13 cellular contexts compared by ENCODE assay signal in genomic region chr3:72473156-72473555, GRCh38. TPM values are rescaled to one million over a fixed set of nuclear protein-coding genes. Genes with fewer than 3 reads are reported as not detected.
DNase-seq lines count a peak whose midpoint lies in the region; ATAC-seq, FAIRE-seq and TF ChIP-seq lines count a peak whose summit lies in the region.
"Had no signal": no experiment of that assay in that cellular context is flagged by ENCODE, and none has a peak within 500 bp of the region (broad histone marks: within the 10 kb centered on the region; RNA-seq: fewer than 3 reads in every experiment).

No MANE protein-coding gene starts in this region.

- peak; percentile 67 for ATAC-seq in GM19043 (IDR thresholded peaks at IDR 0.05; ENCODE audit: low read depth, unreplicated experiment)
- ATAC-seq in HG02610 (IDR thresholded peaks at IDR 0.05; ENCODE audit: unreplicated experiment), result peak; percentile 93
- ATAC-seq in HG03378 (IDR thresholded peaks at IDR 0.05; ENCODE audit: unreplicated experiment), result peak; percentile 91

- DNase-seq in GM12892 (ENCODE audit: insufficient read length) (no peak), NCI-H2107 (lab: John Stamatoyannopoulos, UW) (no peak), coronary artery (ENCODE audit: low spot score) (no peak), caudate nucleus (lab: John Stamatoyannopoulos, UW) (no peak), posterior vena cava (ENCODE audit: low spot score) (no peak)
- DNase-seq: activated CD8-positive, alpha-beta memory T cell treated with anti-CD3 and anti-CD28 coated beads, Interleukin-2, amount 50 U/mL, for 48 hours; HFFc6; kidney had no signal

- peak; percentile 80 for FAIRE-seq in GM12892 (lab: Jason Lieb, UNC)
- FAIRE-seq: G401.6, kidney had no signal

- no peak overlapping the region for H3K4me3 ChIP-seq in coronary artery
- H3K4me3 ChIP-seq: cardiac muscle cell had no signal

- intact Hi-C loops in posterior vena cava (cut with DNase I), result no loop called here

- no peak for TF ChIP-seq POLR2A in GM12892 (IDR thresholded peaks at IDR 0.05; ENCODE audit: low read depth, low read length)

- no peak for TF ChIP-seq CTCF in coronary artery (IDR thresholded peaks at IDR 0.05)

- no peak overlapping the region for H3K27ac ChIP-seq in coronary artery
- H3K27ac ChIP-seq in caudate nucleus (ENCODE audit: low read depth, low read length), result no peak overlapping the region
- H3K27ac ChIP-seq: cardiac muscle cell had no signal

RNA-seq across cellular contexts. Expression of gene RYBP, which starts 26.7 kb away (rescaled TPM):
- 10.9 TPM for polyA plus RNA-seq in GM12892 (2012; ENCODE audit: missing spikeins)
- 10 to 100 TPM; 14.0 to 15.0 TPM for total RNA-seq in posterior vena cava
